22 cellular contexts compared by ENCODE assay signal in the genomic region with DNA sequence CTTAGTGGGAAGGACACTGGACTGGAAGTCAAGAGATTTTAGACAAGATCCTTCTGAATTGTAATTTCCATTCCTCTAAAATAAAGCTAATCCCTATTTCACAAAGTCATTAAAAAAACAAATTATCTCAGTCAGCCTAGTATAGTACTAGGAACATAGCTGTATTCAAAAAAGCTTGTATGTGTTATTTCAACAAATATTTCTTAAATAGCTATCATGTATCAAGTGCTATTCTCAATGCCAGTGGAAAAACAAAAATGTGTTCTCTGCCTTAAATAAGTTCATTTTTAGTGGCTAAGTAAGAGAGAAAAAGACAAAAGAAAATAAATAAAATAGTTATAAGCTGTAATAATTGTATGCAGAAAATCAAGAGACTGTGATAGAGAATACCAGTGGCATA.
"Had no signal": no experiment of that assay in that cellular context is flagged by ENCODE, and none has a peak within 500 bp of the region (broad histone marks: within the 10 kb centered on the region; RNA-seq: fewer than 3 reads in every experiment).

No MANE protein-coding gene starts in this region.

- ATAC-seq: effector memory CD8-positive, alpha-beta T cell; gastrocnemius medialis; left ventricle myocardium superior; lower lobe of right lung; natural killer cell; sciatic nerve; stimulated activated effector memory CD8-positive, alpha-beta T cell treated with anti-CD3 and anti-CD28 coated beads, Interleukin-12 subunit alpha, Interleukin-12 subunit beta, amount 100 ng/mL, for 72 hours had no signal

- H3K4me3 ChIP-seq: colonic mucosa, esophagus squamous epithelium, gastrocnemius medialis, lower lobe of right lung, prostate gland, right atrium auricular region, stomach, tibial artery had no signal

- DNase-seq: cerebellar nuclear complex; colonic mucosa; effector memory CD8-positive, alpha-beta T cell; erythroblast; esophagus squamous epithelium; foreskin fibroblast; gastrocnemius medialis; head of caudate nucleus; left ventricle myocardium superior; lower lobe of right lung; natural killer cell; occipital lobe; stimulated activated CD4-positive, alpha-beta T cell treated with anti-CD3 and anti-CD28 coated beads, Interleukin-2, amount 100 ng/mL, for 24 hours; stimulated activated CD4-positive, alpha-beta T cell treated with anti-CD3 and anti-CD28 coated beads, Interleukin-4, amount 100 ng/mL, for 24 hours; stimulated activated naive CD4-positive, alpha-beta T cell treated with Interleukin-2 at 50 U/mL for 16 hours; stomach; tibial artery had no signal

- H3K4me1 ChIP-seq: colonic mucosa, esophagus squamous epithelium, gastrocnemius medialis, lower lobe of right lung, parathyroid adenoma, prostate gland, right atrium auricular region, stomach had no signal

- H3K27me3 ChIP-seq: colonic mucosa, esophagus squamous epithelium, gastrocnemius medialis, right atrium auricular region, stomach, tibial artery had no signal

- H3K9me3 ChIP-seq: colonic mucosa, esophagus squamous epithelium, gastrocnemius medialis, lower lobe of right lung, prostate gland, right atrium auricular region, tibial artery had no signal

- H3K36me3 ChIP-seq: colonic mucosa, esophagus squamous epithelium, gastrocnemius medialis, lower lobe of right lung, prostate gland, right atrium auricular region, stomach, tibial artery had no signal

- H3K27ac ChIP-seq: colonic mucosa, esophagus squamous epithelium, gastrocnemius medialis, lower lobe of right lung, parathyroid adenoma, prostate gland, right atrium auricular region, stomach had no signal

- H3K9ac ChIP-seq: parathyroid adenoma had no signal
